ENCODE assay signal across 27 cellular contexts in the genomic region with DNA sequence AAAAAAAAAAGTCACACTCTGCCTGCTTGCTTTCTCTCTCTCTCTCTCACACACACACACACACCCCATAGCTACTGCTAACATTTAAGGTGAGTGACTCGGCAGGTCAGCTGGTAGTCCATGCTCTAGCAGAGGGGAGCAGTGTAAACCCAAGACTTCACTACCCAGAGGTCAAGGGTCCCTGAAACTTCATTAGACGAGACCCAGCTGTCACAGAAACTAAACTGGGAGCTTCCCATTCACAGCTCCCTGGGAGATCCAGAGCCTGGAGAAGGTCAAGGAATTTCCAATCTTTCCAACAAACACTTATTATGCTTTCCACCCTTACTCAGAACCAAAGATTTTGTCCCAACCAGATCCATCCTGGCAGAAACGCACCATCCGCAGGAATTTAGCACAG.
"Had no signal": no experiment of that assay in that cellular context is flagged by ENCODE, and none has a peak within 500 bp of the region (broad histone marks: within the 10 kb centered on the region; RNA-seq: fewer than 3 reads in every experiment).

No MANE protein-coding gene starts in this region.

- H3K9me3 ChIP-seq: SJCRH30 had no signal

- H3K4me3 ChIP-seq: cardiac muscle cell, K562, SJCRH30, SK-N-MC had no signal

- H3K4me1 ChIP-seq: SJCRH30 had no signal

- H3K27ac Mint-ChIP-seq: activated CD4-positive, alpha-beta T cell treated with anti-CD3 and anti-CD28 coated beads, Interleukin-2, amount 10 ng/mL, durations not matched to agents 24 days and 14 days; activated CD8-positive, alpha-beta T cell treated with anti-CD3 and anti-CD28 coated beads for 36 hours; activated naive CD8-positive, alpha-beta T cell treated with anti-CD3 and anti-CD28 coated beads for 36 hours; activated T-cell treated with anti-CD3 and anti-CD28 coated beads, Interleukin-2, amount 50 U/mL, for 72 hours; activated T-helper 17 cell treated with anti-CD3 and anti-CD28 coated beads, Interleukin-2, amount 50 U/mL, for 72 hours; T-helper 1 cell treated with Interleukin-12 subunit alpha and Interleukin-12 subunit beta and Interleukin-4 antibody, amounts not matched to agents 30 μg/mL and 1 μg/mL, for 36 hours; T-helper 2 cell treated with Interferon-gamma antibody and Interleukin-4, amounts not matched to agents 5 μg/mL and 100 μg/mL, for 36 hours had no signal

- DNase-seq: activated CD4-positive, alpha-beta T cell treated with anti-CD3 and anti-CD28 coated beads, Interleukin-2, amount 10 ng/mL, durations not matched to agents 24 days and 14 days; activated CD4-positive, alpha-beta T cell treated with anti-CD3 and anti-CD28 coated beads, Interleukin-2, amount 50 U/mL, for 4 hours; activated CD8-positive, alpha-beta T cell treated with anti-CD3 and anti-CD28 coated beads for 36 hours; activated effector memory CD4-positive, alpha-beta T cell treated with anti-CD3 and anti-CD28 coated beads, Interleukin-2, amount 50 U/mL, for 16 hours; activated naive CD4-positive, alpha-beta T cell; activated naive CD4-positive, alpha-beta T cell treated with anti-CD3 and anti-CD28 coated beads, Interleukin-2, amount 50 U/mL, for 16 hours; activated naive CD8-positive, alpha-beta T cell treated with anti-CD3 and anti-CD28 coated beads for 36 hours; activated T-cell treated with anti-CD3 and anti-CD28 coated beads, Interleukin-2, amount 50 U/mL, for 1 hour; activated T-cell treated with anti-CD3 and anti-CD28 coated beads, Interleukin-2, amount 50 U/mL, for 72 hours; amniotic stem cell; aorta; NCI-H1092 treated with DMSO at 0.1 percent for 48 hours; NCI-H1417; NCI-H187 treated with DMSO at 0.1 percent for 48 hours; NCI-H2081 treated with DMSO at 0.1 percent for 48 hours; NCI-H226; NCI-H446 treated with DMSO at 0.1 percent for 48 hours; NCI-H524 treated with DMSO at 0.1 percent for 48 hours; SHP77; SJCRH30 had no signal

- H3K9me3 Mint-ChIP-seq: activated CD4-positive, alpha-beta T cell treated with anti-CD3 and anti-CD28 coated beads, Interleukin-2, amount 10 ng/mL, durations not matched to agents 24 days and 14 days had no signal

- H3K27ac ChIP-seq: cardiac muscle cell, SJCRH30, SK-N-MC had no signal

- H3K4me3 Mint-ChIP-seq: activated CD4-positive, alpha-beta T cell treated with anti-CD3 and anti-CD28 coated beads, Interleukin-2, amount 10 ng/mL, durations not matched to agents 24 days and 14 days; activated CD8-positive, alpha-beta T cell treated with anti-CD3 and anti-CD28 coated beads for 36 hours; activated naive CD8-positive, alpha-beta T cell treated with anti-CD3 and anti-CD28 coated beads for 36 hours; activated T-cell treated with anti-CD3 and anti-CD28 coated beads, Interleukin-2, amount 50 U/mL, for 72 hours; activated T-helper 17 cell treated with anti-CD3 and anti-CD28 coated beads, Interleukin-2, amount 50 U/mL, for 72 hours; T-helper 1 cell treated with Interleukin-12 subunit alpha and Interleukin-12 subunit beta and Interleukin-4 antibody, amounts not matched to agents 30 μg/mL and 1 μg/mL, for 36 hours; T-helper 2 cell treated with Interferon-gamma antibody and Interleukin-4, amounts not matched to agents 5 μg/mL and 100 μg/mL, for 36 hours had no signal

- H3K27me3 ChIP-seq: cardiac muscle cell, SJCRH30 had no signal

- H3K36me3 ChIP-seq: cardiac muscle cell, SJCRH30 had no signal

- ATAC-seq: activated CD8-positive, alpha-beta T cell treated with anti-CD3 and anti-CD28 coated beads for 36 hours; activated T-cell treated with anti-CD3 and anti-CD28 coated beads, Interleukin-2, amount 50 U/mL, for 72 hours; activated T-helper 17 cell treated with anti-CD3 and anti-CD28 coated beads, Interleukin-2, amount 50 U/mL, for 72 hours; K562; Panc1 had no signal

- H3K4me1 Mint-ChIP-seq: activated CD4-positive, alpha-beta T cell treated with anti-CD3 and anti-CD28 coated beads, Interleukin-2, amount 10 ng/mL, durations not matched to agents 24 days and 14 days; activated naive CD8-positive, alpha-beta T cell treated with anti-CD3 and anti-CD28 coated beads for 36 hours; activated T-helper 17 cell treated with anti-CD3 and anti-CD28 coated beads, Interleukin-2, amount 50 U/mL, for 72 hours had no signal
